ENCODE assay signal across 24 cellular contexts in the genomic region with DNA sequence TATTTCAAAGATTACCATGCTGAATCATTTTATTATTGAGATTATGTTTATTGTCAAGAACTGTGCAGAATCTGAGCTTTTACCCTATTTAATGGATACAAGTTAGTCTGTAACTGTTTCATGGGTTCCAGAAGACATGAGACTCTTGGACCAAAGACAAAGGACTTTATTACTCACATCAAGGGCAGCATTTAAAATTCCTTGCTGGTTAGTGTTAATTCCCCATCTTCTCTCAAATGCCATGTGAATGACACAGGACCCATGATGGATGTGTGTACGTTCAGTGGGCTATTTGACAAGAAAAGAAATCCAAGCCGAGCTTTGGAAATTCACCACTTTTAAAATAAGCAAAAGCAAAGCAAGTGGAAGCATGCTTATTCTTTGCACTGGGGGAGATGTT.
"Had no signal": no experiment of that assay in that cellular context is flagged by ENCODE, and none has a peak within 500 bp of the region (broad histone marks: within the 10 kb centered on the region; RNA-seq: fewer than 3 reads in every experiment).

No MANE protein-coding gene starts in this region.

- FAIRE-seq: pancreas had no signal

- H3K27ac ChIP-seq: hepatocyte, left lung, pancreas, psoas muscle, right atrium auricular region, right lobe of liver, skin epidermis, stomach, testis, thyroid gland, transverse colon, upper lobe of left lung, vagina had no signal

- ATAC-seq: left cardiac atrium; left lung; naive thymus-derived CD8-positive, alpha-beta T cell; pancreas; psoas muscle; right lobe of liver; stimulated activated naive B cell treated with anti-CD40 and anti-IgM and Interleukin-4, amounts not matched to agents 10 μg/mL and 1 μg/mL and 100 μg/mL, for 72 hours; stimulated activated naive CD8-positive, alpha-beta T cell treated with anti-CD3 and anti-CD28 coated beads, Interleukin-15, Interleukin-2, amounts not matched to agents 100 U/mL and 50 U/mL, for 24 hours had no signal

- DNase-seq: islet precursor cell; left cardiac atrium; left lung; naive thymus-derived CD8-positive, alpha-beta T cell; nucleus accumbens; pancreas; posterior cingulate gyrus; psoas muscle; right lobe of liver; stimulated activated CD4-positive, alpha-beta T cell treated with anti-CD3 and anti-CD28 coated beads, Interleukin-12 subunit alpha, Interleukin-12 subunit beta, amount 100 ng/mL, for 4 hours; stimulated activated CD4-positive, alpha-beta T cell treated with anti-CD3 and anti-CD28 coated beads, Interleukin-15, amount 100 ng/mL, for 24 hours; stimulated activated CD4-positive, alpha-beta T cell treated with anti-CD3 and anti-CD28 coated beads, Interleukin-2, amount 100 ng/mL, for 24 hours; stimulated activated CD4-positive, alpha-beta T cell treated with anti-CD3 and anti-CD28 coated beads, Interleukin-4, amount 100 ng/mL, for 1 hour; stimulated activated naive B cell treated with anti-CD40 and anti-IgM and Interleukin-4, amounts not matched to agents 10 μg/mL and 1 μg/mL and 100 μg/mL, for 72 hours; stimulated activated naive CD8-positive, alpha-beta T cell treated with anti-CD3 and anti-CD28 coated beads, Interleukin-15, Interleukin-2, amounts not matched to agents 100 U/mL and 50 U/mL, for 24 hours; stomach; testis; thyroid gland; transverse colon; upper lobe of left lung had no signal
